In genomic region chr2:17171446-17172049, GRCh38 we compare ENCODE assay signal across 9 cellular contexts.
DNase-seq lines count a peak whose midpoint lies in the region; ATAC-seq and TF ChIP-seq lines count a peak whose summit lies in the region.
"Had no signal": no experiment of that assay in that cellular context is flagged by ENCODE, and none has a peak within 500 bp of the region (broad histone marks: within the 10 kb centered on the region; RNA-seq: fewer than 3 reads in every experiment).

No MANE protein-coding gene starts in this region.

- TF ChIP-seq EP300 in neural cell (conservative IDR thresholded peaks at IDR 0.05; ENCODE audit: poor library complexity, severe bottlenecking), result no peak

- H2AFZ ChIP-seq in neural cell (ENCODE audit: low read depth, low read length), result no peak overlapping the region

- no peak for TF ChIP-seq POLR2A in lower leg skin (IDR thresholded peaks at IDR 0.05)

- H3K9me3 ChIP-seq in neural cell (ENCODE audit: low read length), result no peaks in the 10 kb centered on the region

- H3K4me3 ChIP-seq in epithelial cell of esophagus (ENCODE audit: low read length), result no peak overlapping the region
- H3K4me3 ChIP-seq in neural cell (ENCODE audit: low read length), result no peak overlapping the region
- H3K4me3 ChIP-seq in lower leg skin (ENCODE audit: low read depth, poor library complexity, severe bottlenecking), result no peak overlapping the region

- peak; percentile 76 for ATAC-seq in HG02610 (IDR thresholded peaks at IDR 0.05; ENCODE audit: unreplicated experiment)

- WGBS in lower leg skin, 2 donors, result 37 to 38% methylated on average over 7 of the region's 7 CpGs

- TF ChIP-seq CTCF in epithelial cell of esophagus (IDR thresholded peaks at IDR 0.05; ENCODE audit: insufficient read depth, low read depth, low read length, missing control alignments) (peak; percentile 91), neural cell (IDR thresholded peaks at IDR 0.05; ENCODE audit: poor library complexity, severe bottlenecking) (peak; percentile 82), lower leg skin (IDR thresholded peaks at IDR 0.05) (no peak)

- no peak overlapping the region for H3K9ac ChIP-seq in neural cell (ENCODE audit: low read length)

- DNase-seq in NCI-H1694 (lab: John Stamatoyannopoulos, UW), result peak; percentile 37
- DNase-seq in NCI-H1694 treated with DMSO at 0.1 percent for 48 hours (lab: John Stamatoyannopoulos, UW), result no peak
- peak; percentile 33 for DNase-seq in NCI-H226
- peak; percentile 64 for DNase-seq in epithelial cell of esophagus (ENCODE audit: low read depth)
- DNase-seq in activated CD4-positive, alpha-beta T cell treated with anti-CD3 and anti-CD28 coated beads for 4 hours, result no peak
- no peak for DNase-seq in lower leg skin (ENCODE audit: low spot score in 2 of 2)
- DNase-seq: CD4-positive, CD25-positive, alpha-beta regulatory T cell had no signal

- H4K20me1 ChIP-seq in neural cell (ENCODE audit: insufficient read depth), result no peaks in the 10 kb centered on the region

- no peaks in the 10 kb centered on the region for H3K9me2 ChIP-seq in neural cell (ENCODE audit: insufficient read depth, low read length)

- H3F3A ChIP-seq in neural cell (ENCODE audit: insufficient read depth, low read length, poor library complexity, severe bottlenecking), result no peaks in the 10 kb centered on the region

- no peaks in the 10 kb centered on the region for H3K27me3 ChIP-seq in neural cell (ENCODE audit: insufficient read depth, low read depth, low read length)

- H3K79me2 ChIP-seq in neural cell (replicated peaks; ENCODE audit: insufficient read depth, low read length), result no peaks in the 10 kb centered on the region

- intact Hi-C loops in lower leg skin (cut with DNase I; ENCODE audit: low total_unique reads), result no loop called here

- peak; percentile 71 for TF ChIP-seq RAD21 in neural cell (conservative IDR thresholded peaks at IDR 0.05)

- no peak overlapping the region for H3K4me2 ChIP-seq in neural cell (ENCODE audit: low read length)

- H3K36me3 ChIP-seq in neural cell (ENCODE audit: insufficient read depth, low read length), result no peaks in the 10 kb centered on the region

- no peak overlapping the region for H3K27ac ChIP-seq in neural cell (ENCODE audit: low read length)

TF ChIP-seq in neural cell, 6 proteins besides CTCF, POLR2A, EP300 and RAD21:
- no peak for TF ChIP-seq POLR2AphosphoS5 (IDR thresholded peaks at IDR 0.05)
- peak; percentile 67 for TF ChIP-seq SMC3 (conservative IDR thresholded peaks at IDR 0.05; ENCODE audit: poor library complexity)

Comparison
In these comparisons a context has a peak if more than half of its experiments do, and no peak if none do; other contexts are left out.
1. DNase-seq: peak in NCI-H1694 (single experiment), NCI-H226 (single experiment) and epithelial cell of esophagus (single experiment); none in NCI-H1694 treated with DMSO at 0.1 percent for 48 hours (single experiment), activated CD4-positive, alpha-beta T cell treated with anti-CD3 and anti-CD28 coated beads for 4 hours (0 of 2) and lower leg skin (0 of 2).
2. CTCF ChIP-seq: peak in epithelial cell of esophagus (single experiment) and neural cell (single experiment); none in lower leg skin (0 of 3).